22 cellular contexts compared by ENCODE assay signal in genomic region chr16:56369202-56369601, GRCh38. TPM values are rescaled to one million over a fixed set of nuclear protein-coding genes. Genes with fewer than 3 reads are reported as not detected.
A peak's percentile ranks its signal among the peaks of the same experiment; 100 is the strongest.
DNase-seq lines count a peak whose midpoint lies in the region; ATAC-seq and TF ChIP-seq lines count a peak whose summit lies in the region.
"Had no signal": no experiment of that assay in that cellular context is flagged by ENCODE, and none has a peak within 500 bp of the region (broad histone marks: within the 10 kb centered on the region; RNA-seq: fewer than 3 reads in every experiment).

No MANE protein-coding gene starts in this region.

- DNase-seq in NCI-H1694 (lab: John Stamatoyannopoulos, UW) (peak; percentile 12), body of pancreas (peak in 3 of 4 donors; percentile 55 to 64 (median 58)), foreskin fibroblast (no peak), mesendoderm (no peak)
- no peak for DNase-seq in activated CD8-positive, alpha-beta memory T cell treated with anti-CD3 and anti-CD28 coated beads for 24 hours
- DNase-seq: Caco-2; CD4-positive, alpha-beta T cell; DMS53; EL; HFFc6; IMR-90; MG63; NCI-H1092; NCI-H1436 treated with DMSO at 0.1 percent for 48 hours; NCI-H2081; NCI-H774; RPMI8226; SHP77 treated with DMSO at 0.1 percent for 48 hours had no signal

- H3K23ac ChIP-seq in mesendoderm (ENCODE audit: low read length): no peak overlapping the region

- WGBS in body of pancreas, 2 donors: 70 to 74% methylated on average over 5 of the region's 5 CpGs
- 55% methylated on average over 5 of the region's 5 CpGs for WGBS in liver
- no CpG with 5 or more reads among the region's 5 CpGs for WGBS in mesendoderm (ENCODE audit: extremely low coverage, insufficient coverage, low lambda C conversion rate)

- H3K9ac ChIP-seq in liver (ENCODE audit: low read depth in 1 of 2, low read length in 2 of 2) (peak overlapping the region in 1 of 2 donors; percentile 14), mesendoderm (ENCODE audit: low read length) (no peak overlapping the region)

- no peak overlapping the region for H3K4me2 ChIP-seq in mesendoderm (ENCODE audit: low read length)

- no peaks in the 10 kb centered on the region for H3K79me2 ChIP-seq in mesendoderm (ENCODE audit: control insufficient read depth, insufficient read depth, low read length)

- H4K5ac ChIP-seq in mesendoderm (ENCODE audit: low read length): no peak overlapping the region

- no peak overlapping the region for H2BK120ac ChIP-seq in mesendoderm (ENCODE audit: low read depth, low read length)

- TF ChIP-seq CTCF in 22Rv1 (IDR thresholded peaks at IDR 0.05) (no peak), body of pancreas (IDR thresholded peaks at IDR 0.05) (no peak), liver (IDR thresholded peaks at IDR 0.05; ENCODE audit: low read depth, low read length, missing input control) (no peak), foreskin fibroblast (IDR thresholded peaks at IDR 0.05; ENCODE audit: low read depth, low read length) (no peak)

- intact Hi-C loops in body of pancreas (cut with DNase I): no loop called here

- no peak overlapping the region for H2AK5ac ChIP-seq in mesendoderm (ENCODE audit: low read length)

- no peaks in the 10 kb centered on the region for H3K9me3 ChIP-seq in body of pancreas
- no peaks in the 10 kb centered on the region for H3K9me3 ChIP-seq in liver (ENCODE audit: control insufficient read depth in 4 of 4, low read length in 3 of 4)
- H3K9me3 ChIP-seq: Caco-2, MG63 had no signal

- H3K79me1 ChIP-seq in mesendoderm (ENCODE audit: low read length): no peaks in the 10 kb centered on the region

- H3K4me3 ChIP-seq in body of pancreas (no peak overlapping the region), liver (ENCODE audit: low read depth in 1 of 3, low read length in 3 of 3) (no peak overlapping the region), foreskin fibroblast (ENCODE audit: low read depth in 1 of 2, low read length in 2 of 2) (no peak overlapping the region), mesendoderm (ENCODE audit: low read length) (no peak overlapping the region)
- H3K4me3 ChIP-seq: MG63 had no signal

- H3K27ac ChIP-seq in 22Rv1 (peak overlapping the region; percentile 85), body of pancreas (peak overlapping the region in 3 of 4 donors; percentile 18 to 76 (median 73)), liver (ENCODE audit: low read depth in 1 of 2, low read length in 2 of 2) (peak overlapping the region; percentile 56 to 79), mesendoderm (ENCODE audit: low read depth, low read length) (no peak overlapping the region)
- H3K27ac ChIP-seq: HL-60 had no signal

- H2BK15ac ChIP-seq in mesendoderm (replicated peaks; ENCODE audit: low read depth): no peak overlapping the region

- TF ChIP-seq POLR2A in body of pancreas (IDR thresholded peaks at IDR 0.05): no peak

- no peak overlapping the region for H3K18ac ChIP-seq in mesendoderm (ENCODE audit: low read length)

- peak; percentile 65 for ATAC-seq in body of pancreas
- ATAC-seq in GM18861 (IDR thresholded peaks at IDR 0.05; ENCODE audit: unreplicated experiment): no peak

- H3K4me1 ChIP-seq in body of pancreas (peaks cover 35% of the 10 kb centered on the region), liver (ENCODE audit: control insufficient read depth in 4 of 4, insufficient read depth in 4 of 4, low read length in 3 of 4) (peaks cover 9 to 45% (median 25%) of the 10 kb centered on the region in 4 donors), mesendoderm (ENCODE audit: control insufficient read depth, low read depth, low read length) (no peaks in the 10 kb centered on the region)
- H3K4me1 ChIP-seq: Caco-2 had no signal

- no peaks in the 10 kb centered on the region for H3K27me3 ChIP-seq in body of pancreas
- H3K27me3 ChIP-seq in liver (ENCODE audit: control insufficient read depth in 4 of 4, insufficient read depth in 4 of 4, low read length in 3 of 4): no peaks in the 10 kb centered on the region
- H3K27me3 ChIP-seq in mesendoderm (ENCODE audit: insufficient read depth, low read length, poor library complexity): no peaks in the 10 kb centered on the region
- H3K27me3 ChIP-seq: MG63 had no signal

- H2BK5ac ChIP-seq in mesendoderm (ENCODE audit: low read length): no peak overlapping the region

- no peak overlapping the region for H3K56ac ChIP-seq in mesendoderm (ENCODE audit: low read length)

- H4K8ac ChIP-seq in mesendoderm (ENCODE audit: low read depth, low read length): no peak overlapping the region

- TF ChIP-seq RAD21 in liver (IDR thresholded peaks at IDR 0.05): peak; percentile 33 to 35

- no peak overlapping the region for H3K4ac ChIP-seq in mesendoderm (ENCODE audit: low read depth, low read length)

- peaks cover 4 to 6% of the 10 kb centered on the region in 2 donors for H3K36me3 ChIP-seq in body of pancreas (replicated peaks in 1 of 2; ENCODE audit: insufficient read depth in 1 of 2, low read depth in 2 of 2)
- peaks cover 11 to 14% (median 12%) of the 10 kb centered on the region in 4 donors for H3K36me3 ChIP-seq in liver (ENCODE audit: control insufficient read depth in 4 of 4, insufficient read depth in 3 of 4, low read depth in 1 of 4, low read length in 3 of 4)
- H3K36me3 ChIP-seq in mesendoderm (ENCODE audit: control insufficient read depth, insufficient read depth, low read length): peaks cover 2% of the 10 kb centered on the region

TF ChIP-seq in liver, 16 proteins besides CTCF, POLR2A, EP300 and RAD21:
- peak; percentile 55 for TF ChIP-seq ZBTB33 (IDR thresholded peaks at IDR 0.05)
- TF ChIP-seq ATF3 (IDR thresholded peaks at IDR 0.05): no peak
- TF ChIP-seq SP1 (IDR thresholded peaks at IDR 0.05): peak; percentile 66
- peak; percentile 42 to 76 for TF ChIP-seq RXRA (IDR thresholded peaks at IDR 0.05)
- TF ChIP-seq TAF1 (conservative IDR thresholded peaks at IDR 0.05): no peak
- TF ChIP-seq EGR1 (IDR thresholded peaks at IDR 0.05; ENCODE audit: low read depth in 2 of 2): no peak
- TF ChIP-seq FOXA2 (IDR thresholded peaks at IDR 0.05): peak; percentile 33
- peak; percentile 42 for TF ChIP-seq REST (IDR thresholded peaks at IDR 0.05)
- peak in 1 of 2 donors; percentile 61 for TF ChIP-seq JUND (IDR thresholded peaks at IDR 0.05)
- peak; percentile 49 for TF ChIP-seq YY1 (IDR thresholded peaks at IDR 0.05)
- peak; percentile 51 for TF ChIP-seq MAX (IDR thresholded peaks at IDR 0.05)
- TF ChIP-seq NR2F2 (IDR thresholded peaks at IDR 0.05): no peak
- peak in 1 of 2 donors; percentile 24 for TF ChIP-seq GABPA (IDR thresholded peaks at IDR 0.05 in 1 of 2, conservative IDR thresholded peaks at IDR 0.05 in 1 of 2)
- no peak for TF ChIP-seq FOXA1 (IDR thresholded peaks at IDR 0.05)
- TF ChIP-seq HNF4A (conservative IDR thresholded peaks at IDR 0.05): peak; percentile 62 to 82
- no peak for TF ChIP-seq HNF4G (IDR thresholded peaks at IDR 0.05)

RNA-seq across cellular contexts. Expression of gene AMFR, which starts 56.1 kb away (rescaled TPM):
- total RNA-seq in body of pancreas: 100 to 1,000 TPM in 1 of 2 donors, 10 to 100 TPM in 1; 87.7 to 130 TPM
- 100 to 1,000 TPM; 128 to 309 TPM for total RNA-seq in liver
- 10 to 100 TPM; 43.3 to 69.1 TPM for polyA plus RNA-seq in liver
- 11.4 TPM for polyA plus RNA-seq in mesendoderm (2013, experiment 1 of 2)
- 11.4 TPM for polyA plus RNA-seq in mesendoderm (2013, experiment 2 of 2)

Comparison
In these comparisons a context has a peak if more than half of its experiments do, and no peak if none do; other contexts are left out.
1. DNase-seq: peak in NCI-H1694 (single experiment) and body of pancreas (3 of 4); none in activated CD8-positive, alpha-beta memory T cell treated with anti-CD3 and anti-CD28 coated beads for 24 hours (single experiment), foreskin fibroblast (0 of 2) and mesendoderm (single experiment).